ENCODE assay signal across 9 cellular contexts in the genomic region with DNA sequence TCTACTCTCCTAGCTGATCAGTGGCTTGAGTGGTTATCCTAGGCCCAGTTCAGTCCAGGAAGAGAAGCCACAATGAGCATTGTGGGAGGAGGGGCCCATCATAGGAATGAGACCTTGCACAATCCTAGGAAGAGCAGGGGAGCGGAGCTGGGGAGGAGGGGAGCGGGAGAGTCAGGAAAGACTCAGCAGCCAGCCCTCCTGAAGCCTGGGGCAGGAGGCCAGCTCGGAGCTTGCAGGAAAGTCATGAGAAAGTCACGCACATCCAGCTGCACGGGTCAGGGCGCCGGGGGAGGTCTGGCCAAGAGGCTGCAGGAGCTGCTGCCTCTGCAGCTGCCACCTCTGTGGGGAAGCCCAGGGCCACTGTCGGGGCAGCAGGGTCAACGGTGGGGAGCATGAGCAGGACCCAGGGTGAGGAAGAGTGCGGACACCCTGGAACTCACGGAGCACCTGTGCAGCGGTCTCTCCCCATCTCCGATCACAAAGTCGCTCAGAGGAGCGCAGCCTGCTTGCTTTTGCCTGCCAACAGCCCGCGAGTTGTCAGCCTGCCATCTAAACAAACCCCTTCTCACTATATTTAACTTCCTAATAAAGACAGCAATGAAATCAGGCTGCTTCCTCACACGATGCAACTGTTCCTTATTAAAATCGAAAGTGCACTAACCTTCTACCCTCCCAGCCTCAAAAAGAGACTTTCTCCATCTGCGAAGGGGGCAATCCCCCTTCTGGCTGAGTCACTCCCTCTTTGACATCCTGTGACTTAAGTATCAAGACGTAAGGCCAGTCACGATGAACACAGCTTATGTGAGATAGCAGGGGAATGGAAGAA. TPM values are rescaled to one million over a fixed set of nuclear protein-coding genes. Genes with fewer than 3 reads are reported as not detected.
DNase-seq lines count a peak whose midpoint lies in the region; ATAC-seq and TF ChIP-seq lines count a peak whose summit lies in the region.
"Had no signal": no experiment of that assay in that cellular context is flagged by ENCODE, and none has a peak within 500 bp of the region (broad histone marks: within the 10 kb centered on the region; RNA-seq: fewer than 3 reads in every experiment).

No MANE protein-coding gene starts in this region.

- no peak overlapping the region for H3K4me3 Mint-ChIP-seq in GM23338

- H2AFZ ChIP-seq in GM23338 = no peak overlapping the region
- H2AFZ ChIP-seq: parathyroid adenoma had no signal

- H3K36me3 ChIP-seq in GM23338 (ENCODE audit: insufficient read depth) (no peaks in the 10 kb centered on the region), Peyer's patch (no peaks in the 10 kb centered on the region), esophagus muscularis mucosa (no peaks in the 10 kb centered on the region), psoas muscle (ENCODE audit: insufficient read depth in 1 of 2, low read depth in 1 of 2) (no peaks in the 10 kb centered on the region)

- H3K27ac ChIP-seq in GM23338 (ENCODE audit: low read depth) (no peak overlapping the region), Peyer's patch (peak overlapping the region; percentile 5 to 64 (median 26)), esophagus muscularis mucosa (replicated peaks in 1 of 4) (peak overlapping the region; percentile 63 to 80 (median 76)), psoas muscle (no peak overlapping the region)
- H3K27ac ChIP-seq: parathyroid adenoma had no signal

- ATAC-seq in GM23338 (no peak), psoas muscle (peak in 3 of 4 donors; percentile 20 to 53 (median 48)), HG03135 (IDR thresholded peaks at IDR 0.05; ENCODE audit: unreplicated experiment) (no peak), HG02973 (IDR thresholded peaks at IDR 0.05; ENCODE audit: unreplicated experiment) (no peak)

- H3K4me2 ChIP-seq in GM23338 = no peak overlapping the region

- no peaks in the 10 kb centered on the region for H3K36me3 Mint-ChIP-seq in GM23338 (ENCODE audit: low read depth)

- no peaks in the 10 kb centered on the region for H3K79me2 ChIP-seq in GM23338 (replicated peaks; ENCODE audit: insufficient read depth)
- H3K79me2 ChIP-seq: parathyroid adenoma had no signal

- H3K4me3 ChIP-seq in GM23338 = no peak overlapping the region
- peak overlapping the region in 3 of 4 donors; percentile 5 to 33 (median 25) for H3K4me3 ChIP-seq in Peyer's patch
- peak overlapping the region; percentile 49 to 55 (median 52) for H3K4me3 ChIP-seq in esophagus muscularis mucosa
- H3K4me3 ChIP-seq in psoas muscle = peak overlapping the region; percentile 47

- H3K4me1 ChIP-seq in GM23338 (ENCODE audit: insufficient read depth) (no peaks in the 10 kb centered on the region), Peyer's patch (no peaks in the 10 kb centered on the region), esophagus muscularis mucosa (peaks cover 0 to 16% (median 15%) of the 10 kb centered on the region in 4 donors), psoas muscle (no peaks in the 10 kb centered on the region)
- H3K4me1 ChIP-seq: parathyroid adenoma had no signal

- H3K9me3 Mint-ChIP-seq in GM23338 = no peaks in the 10 kb centered on the region

- WGBS in esophagus muscularis mucosa = 18% methylated on average over 19 of the region's 22 CpGs
- WGBS in psoas muscle, 3 donors = 3 to 8% (median 5%) methylated on average over 21 to 22 of the region's 22 CpGs

- H3K27me3 ChIP-seq in GM23338 (ENCODE audit: insufficient read depth) (no peaks in the 10 kb centered on the region), Peyer's patch (no peaks in the 10 kb centered on the region), esophagus muscularis mucosa (no peaks in the 10 kb centered on the region), psoas muscle (ENCODE audit: insufficient read depth in 3 of 3, low read length in 2 of 3) (peaks cover 0 to 31% (median 1%) of the 10 kb centered on the region in 3 donors)

- H3F3A ChIP-seq in GM23338 (replicated peaks; ENCODE audit: low read depth) = no peaks in the 10 kb centered on the region

- TF ChIP-seq POLR2A in Peyer's patch (IDR thresholded peaks at IDR 0.05) (no peak), esophagus muscularis mucosa (IDR thresholded peaks at IDR 0.05; ENCODE audit: low read depth) (no peak)

- intact Hi-C loops in esophagus muscularis mucosa (cut with DNase I) (no loop called here), psoas muscle (cut with DNase I) (no loop called here)

- H3K27me3 Mint-ChIP-seq in GM23338 (ENCODE audit: insufficient read depth, low read depth, poor library complexity) = peaks cover 7% of the 10 kb centered on the region

- H3K4me1 Mint-ChIP-seq in GM23338 = no peaks in the 10 kb centered on the region; the same call in 2 of the 3 replicates

- no peak for TF ChIP-seq EP300 in esophagus muscularis mucosa (IDR thresholded peaks at IDR 0.05)

- H3K9me2 ChIP-seq in GM23338 (ENCODE audit: insufficient read depth) = no peaks in the 10 kb centered on the region

- peak overlapping the region; percentile 70; the same call in 1 of the 2 replicates for H3K27ac Mint-ChIP-seq in GM23338

- H4K20me1 ChIP-seq in GM23338 (replicated peaks; ENCODE audit: insufficient read depth) = no peaks in the 10 kb centered on the region

- H3K9me3 ChIP-seq in Peyer's patch (no peaks in the 10 kb centered on the region), esophagus muscularis mucosa (no peaks in the 10 kb centered on the region), psoas muscle (no peaks in the 10 kb centered on the region)

- TF ChIP-seq CTCF in GM23338 (conservative IDR thresholded peaks at IDR 0.05; ENCODE audit: low read depth in 2 of 2) (no peak), Peyer's patch (IDR thresholded peaks at IDR 0.05) (no peak), esophagus muscularis mucosa (IDR thresholded peaks at IDR 0.05) (no peak), psoas muscle (IDR thresholded peaks at IDR 0.05) (no peak)

- DNase-seq in GM23338 (ENCODE audit: low spot score) (no peak), Peyer's patch (peak in 2 of 3 donors; percentile 22 to 71), esophagus muscularis mucosa (ENCODE audit: extremely low spot score) (no peak), psoas muscle (peak; percentile 57 to 67), D341Med (ENCODE audit: low spot score) (no peak), superior temporal gyrus (ENCODE audit: extremely low spot score) (no peak)

TF ChIP-seq in GM23338, 12 proteins besides CTCF, POLR2A, EP300 and RAD21:
- TF ChIP-seq EZH2 (IDR thresholded peaks at IDR 0.05; ENCODE audit: low read depth, unreplicated experiment) (no peak), REST (IDR thresholded peaks at IDR 0.05; ENCODE audit: unreplicated experiment) (no peak)

RNA-seq across cellular contexts. Expression of gene RTL6, which starts 52.8 kb away (rescaled TPM):
- 21.4 and 28.8 TPM in 2 replicates for total RNA-seq in GM23338 (2014; rRNA removed; shearing (Covaris generic))
- polyA plus RNA-seq in GM23338 (2016; fragmentation: Nextera tagmentation; extraction: Ambion mirVana) (7.7 and 8.2 TPM in 2 replicates), psoas muscle (10 to 100 TPM in 2 of 3 donors, 1 to 10 TPM in 1; 9.3 to 43.7 (median 20.1) TPM)
- total RNA-seq in Peyer's patch (10 to 100 TPM; 10.7 to 18.6 (median 16.4) TPM), esophagus muscularis mucosa (10 to 100 TPM; 28.7 to 40.7 (median 35.5) TPM), psoas muscle (10 to 100 TPM; 16.9 to 25.0 (median 23.1) TPM)

Comparison
In these comparisons a context has a peak if more than half of its experiments do, and no peak if none do; other contexts are left out.
1. ATAC-seq: peak in psoas muscle (3 of 4); none in GM23338 (single experiment), HG03135 (single experiment) and HG02973 (single experiment).
2. DNase-seq: peak in Peyer's patch (2 of 3) and psoas muscle (2 of 2); none in GM23338 (single experiment), esophagus muscularis mucosa (single experiment), D341Med (single experiment) and superior temporal gyrus (single experiment).
3. H3K27ac ChIP-seq: peak in Peyer's patch (4 of 4) and esophagus muscularis mucosa (4 of 4); none in GM23338 (single experiment) and psoas muscle (single experiment).